Comparison of ENCODE assay signal across 33 cellular contexts in the genomic region with DNA sequence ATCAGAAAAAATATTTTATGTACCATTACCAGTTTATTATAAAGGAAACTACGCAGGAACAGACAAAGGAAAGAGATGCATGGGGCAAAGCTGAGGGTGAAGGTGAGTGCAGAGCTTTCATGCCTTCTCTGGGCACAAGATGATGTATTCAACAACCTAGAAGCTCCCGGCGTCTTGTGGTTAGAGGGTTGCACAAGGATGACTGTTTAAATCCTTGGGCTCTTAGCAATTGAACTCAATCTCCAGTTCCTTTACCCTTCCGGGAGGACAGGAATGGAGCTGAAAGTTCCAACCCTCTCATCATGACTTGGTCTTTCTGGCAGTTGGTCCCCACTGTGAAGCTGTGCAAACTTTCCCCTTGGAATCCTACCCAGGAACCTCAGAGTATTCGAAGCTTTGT.
"Had no signal": no experiment of that assay in that cellular context is flagged by ENCODE, and none has a peak within 500 bp of the region (broad histone marks: within the 10 kb centered on the region; RNA-seq: fewer than 3 reads in every experiment).

No MANE protein-coding gene starts in this region.

- H3K4me3 ChIP-seq: adrenal gland, ascending aorta had no signal

- H3K27ac Mint-ChIP-seq: activated B cell treated with CpG ODN at 0.5 μM for 24 hours; activated CD4-positive, alpha-beta memory T cell treated with anti-CD3 and anti-CD28 coated beads for 36 hours; activated CD4-positive, alpha-beta T cell treated with anti-CD3 and anti-CD28 coated beads, Interleukin-2, amount 10 ng/mL, durations not matched to agents 24 days and 14 days; activated CD8-positive, alpha-beta T cell treated with anti-CD3 and anti-CD28 coated beads for 36 hours; activated naive CD4-positive, alpha-beta T cell treated with anti-CD3 and anti-CD28 coated beads for 36 hours; activated naive CD4-positive, alpha-beta T cell treated with anti-CD3 and anti-CD28 coated beads, Interleukin-2, amount 50 U/mL, for 72 hours; activated naive CD8-positive, alpha-beta T cell treated with anti-CD3 and anti-CD28 coated beads for 36 hours; activated T-cell treated with anti-CD3 and anti-CD28 coated beads, Interleukin-2, amount 50 U/mL, for 72 hours; activated T-helper 1 cell treated with anti-CD3 and anti-CD28 coated beads, Interleukin-12 subunit alpha, Interleukin-12 subunit beta, Interleukin-2, Interleukin-4 antibody, amounts not matched to agents 30 ng/mL and 10 ng/mL and 1 ng/mL, durations not matched to agents 14 hours and 24 hours and 36 hours; activated T-helper 17 cell treated with anti-CD3 and anti-CD28 coated beads, Interleukin-2, amount 50 U/mL, for 72 hours; brain; T-helper 1 cell treated with Interleukin-12 subunit alpha and Interleukin-12 subunit beta and Interleukin-4 antibody, amounts not matched to agents 30 μg/mL and 1 μg/mL, for 36 hours; T-helper 2 cell treated with Interferon-gamma antibody and Interleukin-4, amounts not matched to agents 5 μg/mL and 100 μg/mL, for 36 hours had no signal

- H3K27me3 ChIP-seq: adrenal gland, ascending aorta had no signal

- H3K9me3 ChIP-seq: adrenal gland, ascending aorta had no signal

- H3K4me1 Mint-ChIP-seq: activated B cell treated with CpG ODN at 0.5 μM for 24 hours; activated CD4-positive, alpha-beta T cell treated with anti-CD3 and anti-CD28 coated beads, Interleukin-2, amount 10 ng/mL, durations not matched to agents 24 days and 14 days; activated naive CD8-positive, alpha-beta T cell treated with anti-CD3 and anti-CD28 coated beads for 36 hours; activated T-helper 17 cell treated with anti-CD3 and anti-CD28 coated beads, Interleukin-2, amount 50 U/mL, for 72 hours; brain had no signal

- DNase-seq: activated B cell treated with CpG ODN at 0.5 μM for 24 hours; activated CD4-positive, alpha-beta memory T cell treated with anti-CD3 and anti-CD28 coated beads for 36 hours; activated CD4-positive, alpha-beta T cell treated with anti-CD3 and anti-CD28 coated beads for 4 hours; activated CD4-positive, alpha-beta T cell treated with anti-CD3 and anti-CD28 coated beads, Interleukin-2, amount 10 ng/mL, durations not matched to agents 24 days and 14 days; activated CD4-positive, alpha-beta T cell treated with anti-CD3 and anti-CD28 coated beads, Interleukin-2, amount 50 U/mL, for 1 hour; activated CD4-positive, alpha-beta T cell treated with anti-CD3 and anti-CD28 coated beads, Interleukin-2, amount 50 U/mL, for 4 hours; activated CD4-positive, CD25-positive, alpha-beta regulatory T cell treated with anti-CD3 and anti-CD28 coated beads, Interleukin-2, amount 50 U/mL, for 72 hours; activated CD8-positive, alpha-beta memory T cell treated with anti-CD3 and anti-CD28 coated beads, Interleukin-2, amount 50 U/mL, for 4 hours; activated CD8-positive, alpha-beta T cell treated with anti-CD3 and anti-CD28 coated beads for 36 hours; activated gamma-delta T cell; activated naive CD4-positive, alpha-beta T cell; activated naive CD4-positive, alpha-beta T cell treated with anti-CD3 and anti-CD28 coated beads for 36 hours; activated naive CD4-positive, alpha-beta T cell treated with anti-CD3 and anti-CD28 coated beads, Interleukin-2, amount 50 U/mL, for 16 hours; activated naive CD8-positive, alpha-beta T cell treated with anti-CD3 and anti-CD28 coated beads for 36 hours; activated T-cell treated with anti-CD3 and anti-CD28 coated beads for 4 hours; activated T-cell treated with anti-CD3 and anti-CD28 coated beads, Interleukin-2, amount 50 U/mL, for 1 hour; activated T-cell treated with anti-CD3 and anti-CD28 coated beads, Interleukin-2, amount 50 U/mL, for 4 hours; activated T-cell treated with anti-CD3 and anti-CD28 coated beads, Interleukin-2, amount 50 U/mL, for 72 hours; adrenal gland; amygdala; anterior cingulate cortex; central memory CD4-positive, alpha-beta T cell; T-helper 1 cell; T-helper 2 cell; T-helper 9 cell had no signal

- H3K4me1 ChIP-seq: adrenal gland, ascending aorta had no signal

- H3K36me3 Mint-ChIP-seq: activated CD4-positive, alpha-beta memory T cell treated with anti-CD3 and anti-CD28 coated beads for 36 hours; activated naive CD4-positive, alpha-beta T cell treated with anti-CD3 and anti-CD28 coated beads, Interleukin-2, amount 50 U/mL, for 72 hours; activated naive CD8-positive, alpha-beta T cell treated with anti-CD3 and anti-CD28 coated beads for 36 hours; brain had no signal

- H3K4me3 Mint-ChIP-seq: activated B cell treated with CpG ODN at 0.5 μM for 24 hours; activated CD4-positive, alpha-beta memory T cell treated with anti-CD3 and anti-CD28 coated beads for 36 hours; activated CD4-positive, alpha-beta T cell treated with anti-CD3 and anti-CD28 coated beads, Interleukin-2, amount 10 ng/mL, durations not matched to agents 24 days and 14 days; activated CD8-positive, alpha-beta T cell treated with anti-CD3 and anti-CD28 coated beads for 36 hours; activated naive CD4-positive, alpha-beta T cell treated with anti-CD3 and anti-CD28 coated beads for 36 hours; activated naive CD8-positive, alpha-beta T cell treated with anti-CD3 and anti-CD28 coated beads for 36 hours; activated T-cell treated with anti-CD3 and anti-CD28 coated beads, Interleukin-2, amount 50 U/mL, for 4 hours; activated T-cell treated with anti-CD3 and anti-CD28 coated beads, Interleukin-2, amount 50 U/mL, for 72 hours; activated T-helper 1 cell treated with anti-CD3 and anti-CD28 coated beads, Interleukin-12 subunit alpha, Interleukin-12 subunit beta, Interleukin-2, Interleukin-4 antibody, amounts not matched to agents 30 ng/mL and 10 ng/mL and 1 ng/mL, durations not matched to agents 14 hours and 24 hours and 36 hours; activated T-helper 17 cell treated with anti-CD3 and anti-CD28 coated beads, Interleukin-2, amount 50 U/mL, for 72 hours; brain; T-helper 1 cell treated with Interleukin-12 subunit alpha and Interleukin-12 subunit beta and Interleukin-4 antibody, amounts not matched to agents 30 μg/mL and 1 μg/mL, for 36 hours; T-helper 2 cell treated with Interferon-gamma antibody and Interleukin-4, amounts not matched to agents 5 μg/mL and 100 μg/mL, for 36 hours had no signal

- H3K27me3 Mint-ChIP-seq: activated B cell treated with CpG ODN at 0.5 μM for 24 hours; activated CD4-positive, alpha-beta memory T cell treated with anti-CD3 and anti-CD28 coated beads for 36 hours; activated CD4-positive, alpha-beta T cell treated with anti-CD3 and anti-CD28 coated beads, Interleukin-2, amount 10 ng/mL, durations not matched to agents 24 days and 14 days; activated CD8-positive, alpha-beta T cell treated with anti-CD3 and anti-CD28 coated beads for 36 hours; activated naive CD8-positive, alpha-beta T cell treated with anti-CD3 and anti-CD28 coated beads for 36 hours; activated T-helper 17 cell treated with anti-CD3 and anti-CD28 coated beads, Interleukin-2, amount 50 U/mL, for 72 hours had no signal

- H3K27ac ChIP-seq: adrenal gland, ascending aorta, VCaP had no signal

- H3K36me3 ChIP-seq: adrenal gland, ascending aorta had no signal
